15 cellular contexts compared by ENCODE assay signal in genomic region chr21:44305691-44306090, GRCh38. TPM values are rescaled to one million over a fixed set of nuclear protein-coding genes. Genes with fewer than 3 reads are reported as not detected.
"Had no signal": no experiment of that assay in that cellular context is flagged by ENCODE, and none has a peak within 500 bp of the region (broad histone marks: within the 10 kb centered on the region; RNA-seq: fewer than 3 reads in every experiment).

No MANE protein-coding gene starts in this region.

- H3K4me3 Mint-ChIP-seq: activated CD4-positive, alpha-beta memory T cell treated with anti-CD3 and anti-CD28 coated beads for 36 hours; activated naive CD8-positive, alpha-beta T cell treated with anti-CD3 and anti-CD28 coated beads, Interleukin-2, amount 10 ng/mL, durations not matched to agents 7 days and 5 days; natural killer cell treated with Interleukin-12 subunit alpha and Interleukin-12 subunit beta and Interleukin-15 and Interleukin-18, amount 100 ng/mL, for 72 hours had no signal

- H3K27ac ChIP-seq: epithelial cell of prostate, suprapubic skin had no signal

- FAIRE-seq: bronchial epithelial cell, colon had no signal

- H3K9me3 Mint-ChIP-seq: activated CD4-positive, alpha-beta memory T cell treated with anti-CD3 and anti-CD28 coated beads for 36 hours; activated naive CD8-positive, alpha-beta T cell treated with anti-CD3 and anti-CD28 coated beads, Interleukin-2, amount 10 ng/mL, durations not matched to agents 7 days and 5 days; natural killer cell treated with Interleukin-12 subunit alpha and Interleukin-12 subunit beta and Interleukin-15 and Interleukin-18, amount 100 ng/mL, for 72 hours had no signal

- ATAC-seq: gastroesophageal sphincter; natural killer cell treated with Interleukin-12 subunit alpha and Interleukin-12 subunit beta and Interleukin-15 and Interleukin-18, amount 100 ng/mL, for 72 hours had no signal

- H3K27me3 ChIP-seq: gastroesophageal sphincter, suprapubic skin had no signal

- H3K4me3 ChIP-seq: gastroesophageal sphincter, suprapubic skin had no signal

- H3K9me3 ChIP-seq: gastroesophageal sphincter, suprapubic skin had no signal

- DNase-seq: activated CD4-positive, alpha-beta T cell treated with anti-CD3 and anti-CD28 coated beads for 1 hour; activated gamma-delta T cell; activated naive CD8-positive, alpha-beta T cell treated with anti-CD3 and anti-CD28 coated beads, Interleukin-2, amount 10 ng/mL, durations not matched to agents 7 days and 5 days; aorta; mammary epithelial cell had no signal

- H3K27me3 Mint-ChIP-seq: activated CD4-positive, alpha-beta memory T cell treated with anti-CD3 and anti-CD28 coated beads for 36 hours; activated naive CD8-positive, alpha-beta T cell treated with anti-CD3 and anti-CD28 coated beads, Interleukin-2, amount 10 ng/mL, durations not matched to agents 7 days and 5 days; natural killer cell treated with Interleukin-12 subunit alpha and Interleukin-12 subunit beta and Interleukin-15 and Interleukin-18, amount 100 ng/mL, for 72 hours had no signal

- H3K27ac Mint-ChIP-seq: activated CD4-positive, alpha-beta memory T cell treated with anti-CD3 and anti-CD28 coated beads for 36 hours; activated naive CD8-positive, alpha-beta T cell treated with anti-CD3 and anti-CD28 coated beads, Interleukin-2, amount 10 ng/mL, durations not matched to agents 7 days and 5 days; natural killer cell treated with Interleukin-12 subunit alpha and Interleukin-12 subunit beta and Interleukin-15 and Interleukin-18, amount 100 ng/mL, for 72 hours had no signal

RNA-seq across cellular contexts. Expression of gene AIRE, which starts 20.0 kb away (rescaled TPM):
- total RNA-seq: activated CD4-positive, alpha-beta memory T cell treated with anti-CD3 and anti-CD28 coated beads for 36 hours; activated naive CD8-positive, alpha-beta T cell treated with anti-CD3 and anti-CD28 coated beads, Interleukin-2, amount 10 ng/mL, durations not matched to agents 7 days and 5 days; bronchial epithelial cell; gastroesophageal sphincter; mammary epithelial cell; natural killer cell treated with Interleukin-12 subunit alpha and Interleukin-12 subunit beta and Interleukin-15 and Interleukin-18, amount 100 ng/mL, for 72 hours; suprapubic skin had no signal
- polyA plus RNA-seq: aorta, mammary epithelial cell had no signal

RNA-seq across cellular contexts. Expression of gene DNMT3L, which starts 44.0 kb away (rescaled TPM):
- total RNA-seq: activated CD4-positive, alpha-beta memory T cell treated with anti-CD3 and anti-CD28 coated beads for 36 hours; activated naive CD8-positive, alpha-beta T cell treated with anti-CD3 and anti-CD28 coated beads, Interleukin-2, amount 10 ng/mL, durations not matched to agents 7 days and 5 days; aorta; bronchial epithelial cell; gastroesophageal sphincter; mammary epithelial cell; natural killer cell treated with Interleukin-12 subunit alpha and Interleukin-12 subunit beta and Interleukin-15 and Interleukin-18, amount 100 ng/mL, for 72 hours; omental fat pad; suprapubic skin; T-helper 2 cell treated with Interferon-gamma antibody and Interleukin-4, amounts not matched to agents 100 ng/mL and 5 ng/mL, for 36 hours; urinary bladder had no signal
- polyA plus RNA-seq: aorta, mammary epithelial cell, urinary bladder had no signal
